In the genomic region with DNA sequence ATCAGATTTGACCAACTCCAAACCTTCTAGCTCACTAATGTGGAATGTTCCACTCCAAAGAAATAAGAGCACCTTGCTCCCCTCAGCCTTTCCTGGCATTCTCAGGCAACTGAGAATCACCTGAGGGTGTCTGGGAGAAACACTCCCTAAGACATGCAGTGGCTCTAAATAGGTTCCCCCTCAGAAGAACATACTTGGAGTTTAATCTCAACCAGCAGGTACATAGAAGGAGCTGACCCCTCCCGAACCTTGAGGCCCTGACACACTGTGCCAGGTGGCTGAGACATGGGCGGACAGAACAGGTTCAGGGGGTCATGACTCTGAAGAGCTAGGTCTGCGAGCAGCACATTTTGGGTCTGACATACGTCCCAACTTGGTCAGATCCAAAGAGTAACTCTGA, we compare ENCODE assay signal across 1 cellular context.
TF ChIP-seq lines count a peak whose summit lies in the region.

No MANE protein-coding gene starts in this region.

TF ChIP-seq in GM23338, 12 proteins besides CTCF, POLR2A, EP300 and RAD21 (continued from another document):
- TF ChIP-seq, protein P1, sequence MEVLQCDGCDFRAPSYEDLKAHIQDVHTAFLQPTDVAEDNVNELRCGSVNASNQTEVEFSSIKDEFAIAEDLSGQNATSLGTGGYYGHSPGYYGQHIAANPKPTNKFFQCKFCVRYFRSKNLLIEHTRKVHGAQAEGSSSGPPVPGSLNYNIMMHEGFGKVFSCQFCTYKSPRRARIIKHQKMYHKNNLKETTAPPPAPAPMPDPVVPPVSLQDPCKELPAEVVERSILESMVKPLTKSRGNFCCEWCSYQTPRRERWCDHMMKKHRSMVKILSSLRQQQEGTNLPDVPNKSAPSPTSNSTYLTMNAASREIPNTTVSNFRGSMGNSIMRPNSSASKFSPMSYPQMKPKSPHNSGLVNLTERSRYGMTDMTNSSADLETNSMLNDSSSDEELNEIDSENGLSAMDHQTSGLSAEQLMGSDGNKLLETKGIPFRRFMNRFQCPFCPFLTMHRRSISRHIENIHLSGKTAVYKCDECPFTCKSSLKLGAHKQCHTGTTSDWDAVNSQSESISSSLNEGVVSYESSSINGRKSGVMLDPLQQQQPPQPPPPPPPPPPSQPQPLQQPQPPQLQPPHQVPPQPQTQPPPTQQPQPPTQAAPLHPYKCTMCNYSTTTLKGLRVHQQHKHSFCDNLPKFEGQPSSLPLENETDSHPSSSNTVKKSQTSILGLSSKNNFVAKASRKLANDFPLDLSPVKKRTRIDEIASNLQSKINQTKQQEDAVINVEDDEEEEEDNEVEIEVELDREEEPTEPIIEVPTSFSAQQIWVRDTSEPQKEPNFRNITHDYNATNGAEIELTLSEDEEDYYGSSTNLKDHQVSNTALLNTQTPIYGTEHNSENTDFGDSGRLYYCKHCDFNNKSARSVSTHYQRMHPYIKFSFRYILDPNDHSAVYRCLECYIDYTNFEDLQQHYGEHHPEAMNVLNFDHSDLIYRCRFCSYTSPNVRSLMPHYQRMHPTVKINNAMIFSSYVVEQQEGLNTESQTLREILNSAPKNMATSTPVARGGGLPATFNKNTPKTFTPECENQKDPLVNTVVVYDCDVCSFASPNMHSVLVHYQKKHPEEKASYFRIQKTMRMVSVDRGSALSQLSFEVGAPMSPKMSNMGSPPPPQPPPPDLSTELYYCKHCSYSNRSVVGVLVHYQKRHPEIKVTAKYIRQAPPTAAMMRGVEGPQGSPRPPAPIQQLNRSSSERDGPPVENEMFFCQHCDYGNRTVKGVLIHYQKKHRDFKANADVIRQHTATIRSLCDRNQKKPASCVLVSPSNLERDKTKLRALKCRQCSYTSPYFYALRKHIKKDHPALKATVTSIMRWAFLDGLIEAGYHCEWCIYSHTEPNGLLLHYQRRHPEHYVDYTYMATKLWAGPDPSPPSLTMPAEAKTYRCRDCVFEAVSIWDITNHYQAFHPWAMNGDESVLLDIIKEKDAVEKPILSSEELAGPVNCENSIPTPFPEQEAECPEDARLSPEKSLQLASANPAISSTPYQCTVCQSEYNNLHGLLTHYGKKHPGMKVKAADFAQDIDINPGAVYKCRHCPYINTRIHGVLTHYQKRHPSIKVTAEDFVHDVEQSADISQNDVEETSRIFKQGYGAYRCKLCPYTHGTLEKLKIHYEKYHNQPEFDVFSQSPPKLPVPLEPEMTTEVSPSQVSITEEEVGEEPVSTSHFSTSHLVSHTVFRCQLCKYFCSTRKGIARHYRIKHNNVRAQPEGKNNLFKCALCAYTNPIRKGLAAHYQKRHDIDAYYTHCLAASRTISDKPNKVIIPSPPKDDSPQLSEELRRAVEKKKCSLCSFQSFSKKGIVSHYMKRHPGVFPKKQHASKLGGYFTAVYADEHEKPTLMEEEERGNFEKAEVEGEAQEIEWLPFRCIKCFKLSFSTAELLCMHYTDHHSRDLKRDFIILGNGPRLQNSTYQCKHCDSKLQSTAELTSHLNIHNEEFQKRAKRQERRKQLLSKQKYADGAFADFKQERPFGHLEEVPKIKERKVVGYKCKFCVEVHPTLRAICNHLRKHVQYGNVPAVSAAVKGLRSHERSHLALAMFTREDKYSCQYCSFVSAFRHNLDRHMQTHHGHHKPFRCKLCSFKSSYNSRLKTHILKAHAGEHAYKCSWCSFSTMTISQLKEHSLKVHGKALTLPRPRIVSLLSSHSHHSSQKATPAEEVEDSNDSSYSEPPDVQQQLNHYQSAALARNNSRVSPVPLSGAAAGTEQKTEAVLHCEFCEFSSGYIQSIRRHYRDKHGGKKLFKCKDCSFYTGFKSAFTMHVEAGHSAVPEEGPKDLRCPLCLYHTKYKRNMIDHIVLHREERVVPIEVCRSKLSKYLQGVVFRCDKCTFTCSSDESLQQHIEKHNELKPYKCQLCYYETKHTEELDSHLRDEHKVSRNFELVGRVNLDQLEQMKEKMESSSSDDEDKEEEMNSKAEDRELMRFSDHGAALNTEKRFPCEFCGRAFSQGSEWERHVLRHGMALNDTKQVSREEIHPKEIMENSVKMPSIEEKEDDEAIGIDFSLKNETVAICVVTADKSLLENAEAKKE (CRISPR knock-in tag; IDR thresholded peaks at IDR 0.05): no peak
- TF ChIP-seq NANOG (IDR thresholded peaks at IDR 0.05; ENCODE audit: borderline replicate concordance) (no peak), EZH2phosphoT487 (IDR thresholded peaks at IDR 0.05; ENCODE audit: unreplicated experiment) (no peak), ZNF331 (CRISPR knock-in tag; IDR thresholded peaks at IDR 0.05; ENCODE audit: low read depth) (no peak), EZH2 (IDR thresholded peaks at IDR 0.05; ENCODE audit: low read depth, unreplicated experiment) (no peak), ZNF114 (CRISPR knock-in tag; IDR thresholded peaks at IDR 0.05) (no peak), JUNB (IDR thresholded peaks at IDR 0.05; ENCODE audit: unreplicated experiment) (no peak)
- TF ChIP-seq, protein P2, sequence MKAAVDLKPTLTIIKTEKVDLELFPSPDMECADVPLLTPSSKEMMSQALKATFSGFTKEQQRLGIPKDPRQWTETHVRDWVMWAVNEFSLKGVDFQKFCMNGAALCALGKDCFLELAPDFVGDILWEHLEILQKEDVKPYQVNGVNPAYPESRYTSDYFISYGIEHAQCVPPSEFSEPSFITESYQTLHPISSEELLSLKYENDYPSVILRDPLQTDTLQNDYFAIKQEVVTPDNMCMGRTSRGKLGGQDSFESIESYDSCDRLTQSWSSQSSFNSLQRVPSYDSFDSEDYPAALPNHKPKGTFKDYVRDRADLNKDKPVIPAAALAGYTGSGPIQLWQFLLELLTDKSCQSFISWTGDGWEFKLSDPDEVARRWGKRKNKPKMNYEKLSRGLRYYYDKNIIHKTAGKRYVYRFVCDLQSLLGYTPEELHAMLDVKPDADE (IDR thresholded peaks at IDR 0.05): no peak
- TF ChIP-seq, protein P3, sequence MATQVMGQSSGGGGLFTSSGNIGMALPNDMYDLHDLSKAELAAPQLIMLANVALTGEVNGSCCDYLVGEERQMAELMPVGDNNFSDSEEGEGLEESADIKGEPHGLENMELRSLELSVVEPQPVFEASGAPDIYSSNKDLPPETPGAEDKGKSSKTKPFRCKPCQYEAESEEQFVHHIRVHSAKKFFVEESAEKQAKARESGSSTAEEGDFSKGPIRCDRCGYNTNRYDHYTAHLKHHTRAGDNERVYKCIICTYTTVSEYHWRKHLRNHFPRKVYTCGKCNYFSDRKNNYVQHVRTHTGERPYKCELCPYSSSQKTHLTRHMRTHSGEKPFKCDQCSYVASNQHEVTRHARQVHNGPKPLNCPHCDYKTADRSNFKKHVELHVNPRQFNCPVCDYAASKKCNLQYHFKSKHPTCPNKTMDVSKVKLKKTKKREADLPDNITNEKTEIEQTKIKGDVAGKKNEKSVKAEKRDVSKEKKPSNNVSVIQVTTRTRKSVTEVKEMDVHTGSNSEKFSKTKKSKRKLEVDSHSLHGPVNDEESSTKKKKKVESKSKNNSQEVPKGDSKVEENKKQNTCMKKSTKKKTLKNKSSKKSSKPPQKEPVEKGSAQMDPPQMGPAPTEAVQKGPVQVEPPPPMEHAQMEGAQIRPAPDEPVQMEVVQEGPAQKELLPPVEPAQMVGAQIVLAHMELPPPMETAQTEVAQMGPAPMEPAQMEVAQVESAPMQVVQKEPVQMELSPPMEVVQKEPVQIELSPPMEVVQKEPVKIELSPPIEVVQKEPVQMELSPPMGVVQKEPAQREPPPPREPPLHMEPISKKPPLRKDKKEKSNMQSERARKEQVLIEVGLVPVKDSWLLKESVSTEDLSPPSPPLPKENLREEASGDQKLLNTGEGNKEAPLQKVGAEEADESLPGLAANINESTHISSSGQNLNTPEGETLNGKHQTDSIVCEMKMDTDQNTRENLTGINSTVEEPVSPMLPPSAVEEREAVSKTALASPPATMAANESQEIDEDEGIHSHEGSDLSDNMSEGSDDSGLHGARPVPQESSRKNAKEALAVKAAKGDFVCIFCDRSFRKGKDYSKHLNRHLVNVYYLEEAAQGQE (IDR thresholded peaks at IDR 0.05; ENCODE audit: unreplicated experiment): no peak
